Comparison of ENCODE assay signal across 14 cellular contexts in genomic region chr18:23719634-23720201, GRCh38. TPM values are rescaled to one million over a fixed set of nuclear protein-coding genes. Genes with fewer than 3 reads are reported as not detected.
DNase-seq lines count a peak whose midpoint lies in the region; ATAC-seq, FAIRE-seq and TF ChIP-seq lines count a peak whose summit lies in the region.
"Had no signal": no experiment of that assay in that cellular context is flagged by ENCODE, and none has a peak within 500 bp of the region (broad histone marks: within the 10 kb centered on the region; RNA-seq: fewer than 3 reads in every experiment).

No MANE protein-coding gene starts in this region.

- H3K4me3 ChIP-seq in A673 (ENCODE audit: low read depth, low read length, poor library complexity, severe bottlenecking) (no peak overlapping the region), brain microvascular endothelial cell (ENCODE audit: low read depth, low read length) (no peak overlapping the region), keratinocyte (ENCODE audit: control insufficient read depth in 2 of 3, extremely low read depth in 1 of 3, insufficient read depth in 2 of 3, low read depth in 1 of 3, low read length in 3 of 3) (no peak overlapping the region)

- no peaks in the 10 kb centered on the region for H3K79me2 ChIP-seq in keratinocyte (ENCODE audit: control insufficient read depth, insufficient read depth, low read length)

- H4K20me1 ChIP-seq in keratinocyte (ENCODE audit: control insufficient read depth, extremely low read depth, insufficient read depth, low read length): no peaks in the 10 kb centered on the region

- H3K4me1 ChIP-seq in A673 (ENCODE audit: insufficient read depth, low read length, poor library complexity, severe bottlenecking) (peaks cover 9% of the 10 kb centered on the region), keratinocyte (ENCODE audit: control insufficient read depth, extremely low read depth, insufficient read depth, low read length) (peaks cover 48% of the 10 kb centered on the region)

- no peak overlapping the region for H3K9ac ChIP-seq in keratinocyte (ENCODE audit: control insufficient read depth, extremely low read depth, insufficient read depth, low read length)

- POLR2A ChIA-PET in A673 (lab: Charles Lee; ENCODE audit: low non-redundant PET): no interaction called here

- CTCF ChIA-PET in A673 (lab: Charles Lee): interaction anchor here (1.1 kb wide), 1 partner anchor 17 kb away, joined by 5 read pairs; no protein-coding TSS in a partner anchor

- dilution Hi-C loops in keratinocyte (cut with MboI; ENCODE audit: extremely low pct_ligation_motif_present, low sequenced_read_pairs): no loop called here

- no peaks in the 10 kb centered on the region for H3K9me1 ChIP-seq in keratinocyte (ENCODE audit: control insufficient read depth, extremely low read depth, insufficient read depth, low read length)

- peak overlapping the region; percentile 31 for H3K4me2 ChIP-seq in keratinocyte (ENCODE audit: control insufficient read depth, extremely low read depth, insufficient read depth, low read depth, low read length)

- DNase-seq in A673 (ENCODE audit: low spot score) (peak; percentile 72), HT1080 (ENCODE audit: low read depth) (peak; percentile 99), brain microvascular endothelial cell (peak; percentile 98), keratinocyte (ENCODE audit: low read depth, low spot score) (peak; percentile 83), hypothalamus (lab: John Stamatoyannopoulos, UW) (no peak)
- DNase-seq: anterior cingulate cortex; CD4-positive, CD25-positive, alpha-beta regulatory T cell; Kasumi-1; stimulated activated naive CD4-positive, alpha-beta T cell; T-helper 2 cell had no signal

- no peaks in the 10 kb centered on the region for H3K27me3 ChIP-seq in A673 (replicated peaks; ENCODE audit: insufficient read depth, low read depth, low read length, poor library complexity)
- no peaks in the 10 kb centered on the region for H3K27me3 ChIP-seq in brain microvascular endothelial cell (replicated peaks)
- no peaks in the 10 kb centered on the region for H3K27me3 ChIP-seq in keratinocyte (ENCODE audit: control insufficient read depth, extremely low read depth, insufficient read depth, low read length)

- TF ChIP-seq CTCF in A673 (conservative IDR thresholded peaks at IDR 0.05; ENCODE audit: low read depth, low read length) (no peak), brain microvascular endothelial cell (IDR thresholded peaks at IDR 0.05; ENCODE audit: low read depth, low read length, missing control alignments) (no peak), keratinocyte (optimal IDR thresholded peaks at IDR 0.05 in 1 of 3, IDR thresholded peaks at IDR 0.05 in 1 of 3, conservative IDR thresholded peaks at IDR 0.05 in 1 of 3; ENCODE audit: extremely low read depth in 1 of 3, insufficient read depth in 2 of 3, low read length in 3 of 3) (no peak)

- intact Hi-C loops in A673 (cut with micrococcal nuclease; ENCODE audit: unreplicated experiment): no loop called here

- H3K27ac ChIP-seq in A673 (ENCODE audit: low read depth, low read length, poor library complexity, severe bottlenecking) (no peak overlapping the region), brain microvascular endothelial cell (peak overlapping the region; percentile 98), keratinocyte (ENCODE audit: control insufficient read depth, insufficient read depth, low read length) (peak overlapping the region; percentile 87)

- H3K36me3 ChIP-seq in A673 (ENCODE audit: insufficient read depth, low read length, poor library complexity, severe bottlenecking) (no peaks in the 10 kb centered on the region), brain microvascular endothelial cell (replicated peaks) (no peaks in the 10 kb centered on the region), keratinocyte (ENCODE audit: control insufficient read depth in 2 of 2, extremely low read depth in 1 of 2, insufficient read depth in 2 of 2, low read length in 2 of 2) (no peaks in the 10 kb centered on the region)

- ATAC-seq in HG03469 (IDR thresholded peaks at IDR 0.05; ENCODE audit: unreplicated experiment) (no peak), HG02870 (IDR thresholded peaks at IDR 0.05; ENCODE audit: unreplicated experiment) (no peak), GM21576 (IDR thresholded peaks at IDR 0.05; ENCODE audit: unreplicated experiment) (no peak)

- H3K9me3 ChIP-seq in A673 (ENCODE audit: low read depth, low read length, poor library complexity, severe bottlenecking) (no peaks in the 10 kb centered on the region), keratinocyte (ENCODE audit: control insufficient read depth, low read depth, low read length) (no peaks in the 10 kb centered on the region)

- peak; percentile 63 for FAIRE-seq in keratinocyte (lab: Jason Lieb, UNC)
- FAIRE-seq: GM19239 had no signal

- no TSS peak for BruUV-seq in A673 (replicated peaks; lab: Mats Ljungman, UMichigan)

- peak overlapping the region; percentile 76 for H2AFZ ChIP-seq in keratinocyte (ENCODE audit: control insufficient read depth, low read length)

- in situ Hi-C loops in brain microvascular endothelial cell (cut with HindIII; ENCODE audit: low pct_ligation_motif_present, low sequenced_read_pairs): no loop called here

RNA-seq across cellular contexts. Expression of gene LAMA3, which starts 30.5 kb away (rescaled TPM):
- total RNA-seq in A673 (2021): 2.6 and 2.7 TPM in 2 replicates
- 0.40 and 0.56 TPM in 2 replicates for total RNA-seq in HT1080 (2014; rRNA removed; shearing (Covaris generic))
- polyA plus RNA-seq in HT1080 (2015; cell fraction: cytosol; rRNA removed): 0.99 and 1.3 TPM in 2 replicates
- 3.1 and 4.3 TPM in 2 replicates for polyA plus RNA-seq in HT1080 (2015; cell fraction: nucleus; rRNA removed)
- 1,944 to 2,775 TPM (median 2,231 TPM) in 3 replicates for polyA plus RNA-seq in keratinocyte
- polyA plus RNA-seq in keratinocyte (2011; ENCODE audit: low read depth): 294 TPM
- 671 and 924 TPM in 2 replicates for polyA plus RNA-seq in keratinocyte (2011; cell fraction: cytosol; rRNA removed)
- 3,655 and 3,922 TPM in 2 replicates for polyA plus RNA-seq in keratinocyte (2011; cell fraction: nucleus; rRNA removed)
- polyA plus RNA-seq in keratinocyte (2012; ENCODE audit: low replicate concordance): 345 and 1,929 TPM in 2 replicates
- 1,838 to 2,830 TPM (median 2,688 TPM) in 3 replicates for polyA minus RNA-seq in keratinocyte
- polyA minus RNA-seq in keratinocyte (2011; cell fraction: cytosol; rRNA and poly(A)+ RNA removed): 1,658 TPM
- 4,085 and 6,592 TPM in 2 replicates for polyA minus RNA-seq in keratinocyte (2011; cell fraction: nucleus; rRNA and poly(A)+ RNA removed)
- total RNA-seq: CD4-positive, CD25-positive, alpha-beta regulatory T cell had no signal

RNA-seq across cellular contexts. Expression of gene ANKRD29, which starts 57.0 kb away (rescaled TPM):
- 2.6 and 2.8 TPM in 2 replicates for total RNA-seq in A673 (2021)
- total RNA-seq in HT1080 (2014; rRNA removed; shearing (Covaris generic)): not detected in 2 replicates
- not detected in 2 replicates for polyA plus RNA-seq in HT1080 (2015; cell fraction: cytosol; rRNA removed)
- not detected in 2 replicates for polyA plus RNA-seq in HT1080 (2015; cell fraction: nucleus; rRNA removed)
- 2.4 to 8.5 TPM (median 3.7 TPM) in 3 replicates for polyA plus RNA-seq in keratinocyte
- 3.0 TPM for polyA plus RNA-seq in keratinocyte (2011; ENCODE audit: low read depth)
- polyA plus RNA-seq in keratinocyte (2011; cell fraction: cytosol; rRNA removed): 6.0 and 7.8 TPM in 2 replicates
- 18.1 and 18.7 TPM in 2 replicates for polyA plus RNA-seq in keratinocyte (2011; cell fraction: nucleus; rRNA removed)
- polyA plus RNA-seq in keratinocyte (2012; ENCODE audit: low replicate concordance): 1.9 and 2.9 TPM in 2 replicates
- 2.3 to 5.6 TPM (median 3.3 TPM) in 3 replicates for polyA minus RNA-seq in keratinocyte
- 5.0 TPM for polyA minus RNA-seq in keratinocyte (2011; cell fraction: cytosol; rRNA and poly(A)+ RNA removed)
- 4.9 and 6.1 TPM in 2 replicates for polyA minus RNA-seq in keratinocyte (2011; cell fraction: nucleus; rRNA and poly(A)+ RNA removed)
- total RNA-seq: CD4-positive, CD25-positive, alpha-beta regulatory T cell had no signal

Comparison
In these comparisons a context has a peak if more than half of its experiments do, and no peak if none do; other contexts are left out.
1. DNase-seq: peak in A673 (single experiment), HT1080 (single experiment), brain microvascular endothelial cell (single experiment) and keratinocyte (single experiment); none in hypothalamus (0 of 51).